In genomic region chr4:76153356-76153755, GRCh38 we compare ENCODE assay signal across 14 cellular contexts.
"Had no signal": no experiment of that assay in that cellular context is flagged by ENCODE, and none has a peak within 500 bp of the region (broad histone marks: within the 10 kb centered on the region; RNA-seq: fewer than 3 reads in every experiment).

No MANE protein-coding gene starts in this region.

- H3K4me3 ChIP-seq: coronary artery, gastroesophageal sphincter, mucosa of descending colon, right atrium auricular region, testis, tibial nerve had no signal

- H3K27ac ChIP-seq: coronary artery, gastroesophageal sphincter, neutrophil, right atrium auricular region, tibial nerve had no signal

- DNase-seq: effector CD8-positive, alpha-beta T cell; mucosa of descending colon; naive thymus-derived CD8-positive, alpha-beta T cell; posterior cingulate gyrus; small intestine; stimulated activated CD4-positive, alpha-beta T cell treated with anti-CD3 and anti-CD28 coated beads, Interleukin-2, amount 100 ng/mL, for 48 hours; stimulated activated naive CD4-positive, alpha-beta T cell treated with Interleukin-2 at 50 U/mL for 16 hours; testis had no signal

- H3K27me3 ChIP-seq: gastroesophageal sphincter, neutrophil, right atrium auricular region, testis, tibial nerve had no signal

- ATAC-seq: esophagus mucosa; gastroesophageal sphincter; mucosa of descending colon; naive thymus-derived CD8-positive, alpha-beta T cell had no signal

- H3K36me3 ChIP-seq: neutrophil, right atrium auricular region had no signal

- H3K9me3 ChIP-seq: gastroesophageal sphincter, neutrophil, right atrium auricular region, testis, tibial nerve had no signal
